10 cellular contexts compared by ENCODE assay signal in the genomic region with DNA sequence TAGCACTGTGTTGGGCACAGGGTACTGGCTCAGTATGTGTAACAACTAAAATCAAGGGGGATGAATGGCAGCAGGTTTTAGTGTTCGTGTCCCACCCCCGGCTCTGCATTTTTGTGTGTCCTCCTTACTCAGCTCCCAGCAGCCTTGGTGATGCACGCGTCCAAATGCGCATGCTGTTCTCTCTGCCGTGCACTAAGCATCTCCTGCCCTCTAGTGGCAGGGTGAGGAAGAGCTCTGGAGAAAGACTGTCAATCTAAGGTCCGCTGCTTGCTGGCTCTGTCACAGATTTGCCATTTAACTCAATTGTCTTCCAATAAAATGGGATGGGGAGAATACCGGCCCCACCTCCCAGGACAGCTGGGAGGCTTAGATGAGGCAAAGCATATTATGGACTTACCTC.
DNase-seq lines count a peak whose midpoint lies in the region; ATAC-seq and TF ChIP-seq lines count a peak whose summit lies in the region.
"Had no signal": no experiment of that assay in that cellular context is flagged by ENCODE, and none has a peak within 500 bp of the region (broad histone marks: within the 10 kb centered on the region; RNA-seq: fewer than 3 reads in every experiment).

No MANE protein-coding gene starts in this region.

- no peaks in the 10 kb centered on the region for H3K4me1 Mint-ChIP-seq in naive B cell

- ATAC-seq in naive B cell (ENCODE audit: low read depth in 2 of 2) = no peak
- ATAC-seq in GM21529 (IDR thresholded peaks at IDR 0.05; ENCODE audit: unreplicated experiment) = no peak

- DNase-seq in NCI-H2029 (lab: John Stamatoyannopoulos, UW) (peak; percentile 4), NCI-H2029 treated with DMSO at 0.1 percent for 48 hours (lab: John Stamatoyannopoulos, UW) (no peak), HuH-7.5 (ENCODE audit: low spot score) (peak; percentile 61), astrocyte of the spinal cord (ENCODE audit: low read depth, low spot score) (no peak), naive B cell (peak; percentile 10), activated gamma-delta T cell treated with Interleukin-2 at 50 U/mL for 16 hours (no peak), NCI-H1105 (lab: John Stamatoyannopoulos, UW) (no peak)

- peak; percentile 68 for TF ChIP-seq CTCF in astrocyte of the spinal cord (IDR thresholded peaks at IDR 0.05; ENCODE audit: low read depth, low read length)

- no peak overlapping the region for H3K4me3 ChIP-seq in astrocyte of the spinal cord (ENCODE audit: low read depth, low read length)

- H3K27ac Mint-ChIP-seq in naive B cell = peak overlapping the region in 2 of 6 donors; percentile 33 to 56
- H3K27ac Mint-ChIP-seq: immature natural killer cell; T-helper 1 cell treated with Interleukin-12 subunit alpha and Interleukin-12 subunit beta and Interleukin-4 antibody, amounts not matched to agents 30 μg/mL and 1 μg/mL, for 36 hours had no signal

- H3K4me3 Mint-ChIP-seq in naive B cell = no peak overlapping the region
- H3K4me3 Mint-ChIP-seq: immature natural killer cell; T-helper 1 cell treated with Interleukin-12 subunit alpha and Interleukin-12 subunit beta and Interleukin-4 antibody, amounts not matched to agents 30 μg/mL and 1 μg/mL, for 36 hours had no signal

- peaks cover 34 to 63% (median 49%) of the 10 kb centered on the region in 3 donors for H3K27me3 Mint-ChIP-seq in naive B cell

- H3K36me3 Mint-ChIP-seq in naive B cell = no peaks in the 10 kb centered on the region
- H3K36me3 Mint-ChIP-seq: immature natural killer cell had no signal

- H3K9me3 Mint-ChIP-seq in naive B cell = peaks cover 0 to 27% (median 4%) of the 10 kb centered on the region in 7 donors

- in situ Hi-C loops in astrocyte of the spinal cord (cut with HindIII; ENCODE audit: low sequenced_read_pairs) = no loop called here

Comparison
In these comparisons a context has a peak if more than half of its experiments do, and no peak if none do; other contexts are left out.
1. DNase-seq: peak in NCI-H2029 (single experiment), HuH-7.5 (single experiment) and naive B cell (single experiment); none in NCI-H2029 treated with DMSO at 0.1 percent for 48 hours (single experiment), astrocyte of the spinal cord (single experiment), activated gamma-delta T cell treated with Interleukin-2 at 50 U/mL for 16 hours (single experiment) and NCI-H1105 (single experiment).